1 cellular context compared by ENCODE assay signal in the genomic region with DNA sequence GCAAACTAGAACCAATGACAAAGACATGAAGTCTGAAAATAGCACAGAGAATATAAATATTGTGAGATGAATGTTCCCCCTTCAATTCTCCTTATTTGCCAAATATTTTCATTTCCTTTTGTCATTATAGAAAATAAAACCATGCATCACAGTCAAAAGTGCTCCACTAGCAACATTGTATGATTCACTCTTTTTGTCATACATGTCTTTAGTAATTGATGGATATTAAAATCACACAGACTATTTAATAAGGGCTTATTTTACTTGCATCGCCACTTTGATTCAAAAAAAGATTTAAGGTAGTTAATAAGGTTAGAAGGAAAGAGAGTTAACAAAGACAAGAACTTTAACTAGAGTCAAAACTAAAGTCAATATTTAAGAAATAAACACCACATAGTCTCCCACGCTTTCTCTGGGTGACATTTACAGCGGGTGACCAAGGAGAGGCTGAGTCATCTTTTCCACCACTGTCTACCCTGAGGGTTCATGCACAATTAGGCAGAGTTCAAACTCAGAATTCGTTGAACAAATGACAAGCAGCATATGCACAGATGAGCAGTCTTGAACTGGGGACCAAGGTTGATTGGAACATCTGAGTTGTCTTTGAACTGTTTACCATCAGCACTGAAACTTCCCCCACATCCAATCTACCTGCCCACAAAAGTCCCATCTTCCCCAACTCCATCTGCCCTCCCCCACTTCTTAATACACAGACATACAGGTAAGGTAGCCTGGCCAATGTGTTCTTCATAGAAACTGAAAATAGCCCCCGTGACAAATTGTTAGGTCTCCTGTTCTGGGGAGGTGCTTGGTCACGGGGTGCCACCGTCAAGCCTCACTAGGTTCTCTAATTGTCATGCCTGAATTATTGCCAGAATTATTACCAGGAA.
TF ChIP-seq lines count a peak whose summit lies in the region.

No MANE protein-coding gene starts in this region.

TF ChIP-seq in WTC11, 78 proteins besides CTCF, POLR2A, EP300 and RAD21 (continued from another document):
- no peak for TF ChIP-seq ERG (CRISPR knock-in tag; IDR thresholded peaks at IDR 0.05)
- no peak for TF ChIP-seq NFATC4 (CRISPR knock-in tag; IDR thresholded peaks at IDR 0.05)
- TF ChIP-seq STAT6 (CRISPR knock-in tag; conservative IDR thresholded peaks at IDR 0.05; ENCODE audit: low read depth) = no peak
- TF ChIP-seq ZBTB21 (CRISPR knock-in tag; IDR thresholded peaks at IDR 0.05; ENCODE audit: borderline replicate concordance) = no peak
- no peak for TF ChIP-seq ZMAT4 (CRISPR knock-in tag; IDR thresholded peaks at IDR 0.05)
- TF ChIP-seq HMGA2 (CRISPR knock-in tag; IDR thresholded peaks at IDR 0.05) = no peak
- TF ChIP-seq EMX1 (CRISPR knock-in tag; IDR thresholded peaks at IDR 0.05) = no peak
